8 cellular contexts compared by ENCODE assay signal in the genomic region with DNA sequence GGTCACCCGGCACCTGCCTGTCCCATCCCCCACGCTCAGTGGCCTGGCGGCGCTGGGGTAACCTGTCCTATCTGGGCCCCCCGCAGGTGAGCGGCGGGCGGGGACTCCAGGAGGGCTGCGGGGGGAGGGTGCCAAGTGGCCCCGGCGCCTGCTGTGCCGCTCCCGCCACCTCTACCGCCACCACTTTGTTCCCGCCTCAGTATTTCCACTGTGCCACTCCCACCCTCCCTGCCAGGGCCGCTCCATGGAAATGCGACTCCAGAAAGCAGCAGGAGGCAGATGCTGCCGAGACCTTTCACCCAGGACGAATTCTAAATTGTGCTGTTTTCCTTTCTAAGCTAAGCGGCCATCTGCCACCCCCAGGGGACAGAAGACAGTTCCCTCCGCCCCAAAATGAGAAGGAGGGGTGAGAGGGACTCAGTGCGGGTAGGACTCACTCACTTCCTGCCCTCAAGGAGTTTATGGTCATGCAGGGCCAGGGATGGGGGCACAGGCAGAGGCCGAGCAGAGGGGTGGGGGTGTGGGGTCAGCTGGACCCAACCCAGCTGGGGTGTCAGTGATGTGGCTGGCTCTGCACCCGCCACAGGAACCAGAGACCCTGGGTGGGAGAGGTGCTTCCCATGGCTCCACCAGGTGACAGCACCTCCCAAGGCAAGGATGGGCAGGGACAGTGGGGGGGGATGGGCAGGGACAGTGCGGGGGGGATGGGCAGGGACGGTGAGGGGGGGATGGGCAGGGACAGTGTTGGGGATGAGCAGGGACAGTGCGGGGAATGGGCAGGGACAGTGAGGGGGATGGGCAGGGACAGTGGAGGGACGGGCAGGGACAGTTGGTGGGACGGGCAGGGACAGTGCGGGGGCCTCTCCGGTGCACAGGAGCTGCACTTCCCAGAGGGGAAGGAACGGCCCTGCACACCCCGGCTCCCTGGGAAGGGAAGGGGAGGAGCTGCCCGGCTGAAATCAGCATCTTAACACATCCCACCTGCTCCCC. TPM values are rescaled to one million over a fixed set of nuclear protein-coding genes. Genes with fewer than 3 reads are reported as not detected.
A peak's percentile ranks its signal among the peaks of the same experiment; 100 is the strongest.
DNase-seq lines count a peak whose midpoint lies in the region; ATAC-seq and TF ChIP-seq lines count a peak whose summit lies in the region.

No MANE protein-coding gene starts in this region.

- TF ChIP-seq CTCF in lower leg skin (IDR thresholded peaks at IDR 0.05): no peak
- no peak for TF ChIP-seq CTCF in mammary epithelial cell (conservative IDR thresholded peaks at IDR 0.05 in 1 of 2, IDR thresholded peaks at IDR 0.05 in 1 of 2; ENCODE audit: extremely low read depth in 1 of 2, insufficient read depth in 1 of 2, low read depth in 1 of 2, low read length in 2 of 2)

- no TSS peak for BruUV-seq in mammary epithelial cell (replicated peaks; lab: Mats Ljungman, UMichigan)

- no peaks in the 10 kb centered on the region for H3K36me3 ChIP-seq in mammary epithelial cell (ENCODE audit: insufficient read depth, low read length)

- H3K4me3 Mint-ChIP-seq in stimulated activated naive B cell treated with anti-CD40 and anti-IgM and Interleukin-4, amounts not matched to agents 10 μg/mL and 1 μg/mL and 100 μg/mL, for 72 hours: no peak overlapping the region

- no peaks in the 10 kb centered on the region for H3K9me3 Mint-ChIP-seq in stimulated activated naive B cell treated with anti-CD40 and anti-IgM and Interleukin-4, amounts not matched to agents 10 μg/mL and 1 μg/mL and 100 μg/mL, for 72 hours

- DNase-seq in SHP77 (lab: John Stamatoyannopoulos, UW) (peak; percentile 40 to 52), SHP77 treated with DMSO at 0.1 percent for 48 hours (lab: John Stamatoyannopoulos, UW) (no peak), NCI-H510A treated with DMSO at 0.1 percent for 48 hours (lab: John Stamatoyannopoulos, UW) (peak; percentile 50), lower leg skin (ENCODE audit: low spot score in 2 of 2) (no peak), mammary epithelial cell (no peak)
- DNase-seq in stimulated activated naive B cell treated with anti-CD40 and anti-IgM and Interleukin-4, amounts not matched to agents 10 μg/mL and 1 μg/mL and 100 μg/mL, for 72 hours: no peak
- no peak for DNase-seq in stimulated activated CD4-positive, alpha-beta T cell treated with anti-CD3 and anti-CD28 coated beads, Interleukin-12 subunit alpha, Interleukin-12 subunit beta, amount 100 ng/mL, for 4 hours

- CTCF ChIA-PET in mammary epithelial cell (lab: Charles Lee; ENCODE audit: low non-redundant PET): no interaction called here

- H3K4me1 Mint-ChIP-seq in stimulated activated naive B cell treated with anti-CD40 and anti-IgM and Interleukin-4, amounts not matched to agents 10 μg/mL and 1 μg/mL and 100 μg/mL, for 72 hours: peaks cover 30 to 64% of the 10 kb centered on the region in 2 donors

- peaks cover 4 to 14% of the 10 kb centered on the region in 2 donors for H3K36me3 Mint-ChIP-seq in stimulated activated naive B cell treated with anti-CD40 and anti-IgM and Interleukin-4, amounts not matched to agents 10 μg/mL and 1 μg/mL and 100 μg/mL, for 72 hours

- intact Hi-C loops in lower leg skin (cut with DNase I; ENCODE audit: low total_unique reads) (no loop called here), mammary epithelial cell (cut with micrococcal nuclease) (no loop called here)

- peak overlapping the region; percentile 16 for H3K27ac Mint-ChIP-seq in stimulated activated naive B cell treated with anti-CD40 and anti-IgM and Interleukin-4, amounts not matched to agents 10 μg/mL and 1 μg/mL and 100 μg/mL, for 72 hours

- no peak for TF ChIP-seq POLR2A in lower leg skin (IDR thresholded peaks at IDR 0.05)

- H3K27me3 Mint-ChIP-seq in stimulated activated naive B cell treated with anti-CD40 and anti-IgM and Interleukin-4, amounts not matched to agents 10 μg/mL and 1 μg/mL and 100 μg/mL, for 72 hours: peaks cover 0 to 6% of the 10 kb centered on the region in 2 donors

- dilution Hi-C loops in mammary epithelial cell (cut with HindIII; ENCODE audit: low sequenced_read_pairs): no loop called here

- no peak overlapping the region for H3K9ac ChIP-seq in mammary epithelial cell (ENCODE audit: insufficient read depth, low read length)

- H3K4me3 ChIP-seq in lower leg skin (ENCODE audit: low read depth, poor library complexity, severe bottlenecking) (no peak overlapping the region), mammary epithelial cell (replicated peaks in 1 of 3; ENCODE audit: insufficient read depth in 1 of 3, low read depth in 2 of 3, low read length in 3 of 3) (no peak overlapping the region)

- in situ Hi-C loops in mammary epithelial cell (cut with MboI; ENCODE audit: low sequenced_read_pairs in 2 of 2): no loop called here

- no peaks in the 10 kb centered on the region for H3K27me3 ChIP-seq in mammary epithelial cell (ENCODE audit: insufficient read depth, low read length)

- WGBS in lower leg skin, 2 donors: 70 to 72% methylated on average over 33 to 34 of the region's 34 CpGs
- WGBS in mammary epithelial cell (ENCODE audit: low coverage, missing lambda C conversion rate): 65% methylated on average over 13 of the region's 34 CpGs

- H3K27ac ChIP-seq in mammary epithelial cell (ENCODE audit: insufficient read depth, low read depth, low read length): no peak overlapping the region

- H3K4me2 ChIP-seq in mammary epithelial cell (ENCODE audit: insufficient read depth, low read depth, low read length): no peak overlapping the region

- H3K79me2 ChIP-seq in mammary epithelial cell (ENCODE audit: insufficient read depth, low read length): peaks cover 98% of the 10 kb centered on the region

- peaks cover 45% of the 10 kb centered on the region for H4K20me1 ChIP-seq in mammary epithelial cell (ENCODE audit: insufficient read depth, low read length)

- peaks cover 21% of the 10 kb centered on the region for H3K4me1 ChIP-seq in mammary epithelial cell (ENCODE audit: insufficient read depth, low read length)

- H3K9me3 ChIP-seq in mammary epithelial cell (replicated peaks; ENCODE audit: insufficient read depth, low read length): no peaks in the 10 kb centered on the region

- H2AFZ ChIP-seq in mammary epithelial cell (ENCODE audit: low read depth, low read length): no peak overlapping the region

- ATAC-seq in esophagus mucosa: peak; percentile 4
- no peak for ATAC-seq in stimulated activated naive B cell treated with anti-CD40 and anti-IgM and Interleukin-4, amounts not matched to agents 10 μg/mL and 1 μg/mL and 100 μg/mL, for 72 hours (replicated peaks)

RNA-seq across cellular contexts. Expression of a gene that starts 17.8 kb away (rescaled TPM):
- 30.6 TPM for total RNA-seq in esophagus mucosa
- total RNA-seq in lower leg skin: 10 to 100 TPM; 79.7 to 95.3 (median 82.8) TPM
- total RNA-seq in mammary epithelial cell: 100 to 1,000 TPM; 170 to 189 TPM
- 17.6 TPM for polyA plus RNA-seq in mammary epithelial cell
- polyA minus RNA-seq in mammary epithelial cell: 39.0 TPM

RNA-seq across cellular contexts. Expression of a gene that starts 45.2 kb away (rescaled TPM):
- 32.0 TPM for total RNA-seq in esophagus mucosa
- 10 to 100 TPM; 58.4 to 77.8 (median 58.5) TPM for total RNA-seq in lower leg skin
- total RNA-seq in mammary epithelial cell: 100 to 1,000 TPM in 1 of 2 donors, 10 to 100 TPM in 1; 66.0 to 106 TPM
- 23.9 TPM for polyA plus RNA-seq in mammary epithelial cell
- polyA minus RNA-seq in mammary epithelial cell: 125 TPM

Comparison
In these comparisons a context has a peak if more than half of its experiments do, and no peak if none do; other contexts are left out.
1. DNase-seq: peak in SHP77 (2 of 2) and NCI-H510A treated with DMSO at 0.1 percent for 48 hours (single experiment); none in SHP77 treated with DMSO at 0.1 percent for 48 hours (single experiment), stimulated activated naive B cell treated with anti-CD40 and anti-IgM and Interleukin-4, amounts not matched to agents 10 μg/mL and 1 μg/mL and 100 μg/mL, for 72 hours (single experiment), lower leg skin (0 of 2), mammary epithelial cell (single experiment) and stimulated activated CD4-positive, alpha-beta T cell treated with anti-CD3 and anti-CD28 coated beads, Interleukin-12 subunit alpha, Interleukin-12 subunit beta, amount 100 ng/mL, for 4 hours (single experiment).